Comparison of ENCODE assay signal across 1 cellular context in genomic region chr22:36253523-36254490, GRCh38.
TF ChIP-seq lines count a peak whose summit lies in the region.

No MANE protein-coding gene starts in this region.

TF ChIP-seq in H1, 55 proteins besides CTCF, POLR2A, EP300 and RAD21:
- TF ChIP-seq BCL11A (IDR thresholded peaks at IDR 0.05; ENCODE audit: low read depth in 2 of 2, low read length in 2 of 2) (no peak), TEAD4 (IDR thresholded peaks at IDR 0.05; ENCODE audit: low read depth, low read length) (no peak), RNF2 (IDR thresholded peaks at IDR 0.05; ENCODE audit: borderline replicate concordance, low read depth, low read length, missing control alignments, poor library complexity, severe bottlenecking) (no peak), EZH2 (IDR thresholded peaks at IDR 0.05; ENCODE audit: low read depth, low read length, severe bottlenecking) (no peak), KDM1A (IDR thresholded peaks at IDR 0.05; ENCODE audit: borderline replicate concordance, low read length) (no peak), NANOG (IDR thresholded peaks at IDR 0.05; ENCODE audit: insufficient read depth, low read depth, low read length, poor library complexity, severe bottlenecking) (no peak)
